In the genomic region with DNA sequence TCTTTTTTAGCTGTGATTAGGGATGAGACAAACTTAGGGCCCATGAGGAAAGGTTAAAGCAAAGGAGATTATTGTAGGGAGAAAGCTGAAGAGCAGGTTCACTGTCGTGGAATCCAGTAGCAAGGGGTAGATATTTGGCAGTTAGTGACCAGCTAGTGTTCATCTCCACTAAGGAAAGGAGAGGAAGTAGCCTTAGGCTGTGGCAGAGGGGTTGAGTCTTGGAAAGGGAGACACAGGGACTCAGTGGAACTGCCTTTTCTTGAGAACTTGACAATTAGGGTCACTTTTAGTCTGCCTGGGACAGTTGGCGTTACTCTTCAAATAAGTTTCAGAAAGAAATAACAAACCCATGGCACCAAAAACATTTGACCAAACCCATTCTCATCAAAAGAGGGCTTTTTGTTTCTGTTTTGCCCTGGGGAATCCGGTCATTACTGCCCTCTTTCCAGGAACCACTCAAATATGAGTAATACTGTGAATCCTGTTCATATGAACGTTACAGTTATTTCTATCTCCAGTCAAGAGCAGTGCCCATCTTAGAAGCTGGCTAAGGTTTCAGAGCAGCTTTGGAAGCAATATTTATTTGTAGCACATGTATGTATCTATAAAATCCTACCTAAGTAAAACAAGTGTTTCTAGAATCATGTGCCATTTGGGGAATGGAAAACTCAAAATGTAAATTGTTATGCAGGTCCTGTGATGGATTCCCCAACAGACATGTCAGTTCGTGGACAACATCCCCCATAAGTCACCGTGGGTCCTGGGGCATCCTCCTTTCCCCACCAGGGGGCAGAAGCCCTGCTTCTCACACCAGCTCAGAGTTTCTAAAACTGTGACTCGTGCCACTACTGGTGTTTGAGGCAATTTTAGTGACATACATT, we compare ENCODE assay signal across 8 cellular contexts.
DNase-seq lines count a peak whose midpoint lies in the region; ATAC-seq and TF ChIP-seq lines count a peak whose summit lies in the region.

No MANE protein-coding gene starts in this region.

- no peak overlapping the region for H3K4me3 ChIP-seq in RWPE2 (ENCODE audit: severe bottlenecking)

- no peaks in the 10 kb centered on the region for H3K9me3 ChIP-seq in RWPE2 (ENCODE audit: severe bottlenecking)

- H3K4me1 ChIP-seq in RWPE2 (ENCODE audit: insufficient read depth, poor library complexity, severe bottlenecking) = peaks cover 16% of the 10 kb centered on the region

- H3K27ac ChIP-seq in RWPE2 (ENCODE audit: poor library complexity, severe bottlenecking) = no peak overlapping the region

- TF ChIP-seq CTCF in RWPE2 (IDR thresholded peaks at IDR 0.05; ENCODE audit: poor library complexity, severe bottlenecking) = peak; percentile 30

- ATAC-seq in HG02981 (IDR thresholded peaks at IDR 0.05; ENCODE audit: unreplicated experiment) = peak; percentile 63
- no peak for ATAC-seq in RWPE2 (ENCODE audit: low read depth)
- no peak for ATAC-seq in GM19397 (IDR thresholded peaks at IDR 0.05; ENCODE audit: unreplicated experiment)

- DNase-seq in NCI-H2081 (lab: John Stamatoyannopoulos, UW) (peak; percentile 11 to 28), NCI-H2081 treated with DMSO at 0.1 percent for 48 hours (lab: John Stamatoyannopoulos, UW) (no peak), RWPE2 (ENCODE audit: low spot score) (no peak), kidney tubule cell (ENCODE audit: low spot score) (peak; percentile 39)
- peak; percentile 17 for DNase-seq in activated T-helper 9 cell treated with anti-CD3 and anti-CD28 coated beads, Interleukin-2, amount 50 U/mL, for 16 hours (ENCODE audit: low read depth)
- peak; percentile 27 for DNase-seq in stimulated activated CD8-positive, alpha-beta memory T cell treated with anti-CD3 and anti-CD28 coated beads, Interleukin-7, amount 100 ng/mL, for 24 hours (ENCODE audit: low read depth)

- no peaks in the 10 kb centered on the region for H3K27me3 ChIP-seq in RWPE2 (ENCODE audit: insufficient read depth, poor library complexity, severe bottlenecking)

- no peaks in the 10 kb centered on the region for H3K36me3 ChIP-seq in RWPE2 (ENCODE audit: low read depth)

Comparison
In these comparisons a context has a peak if more than half of its experiments do, and no peak if none do; other contexts are left out.
1. DNase-seq: peak in NCI-H2081 (2 of 2), activated T-helper 9 cell treated with anti-CD3 and anti-CD28 coated beads, Interleukin-2, amount 50 U/mL, for 16 hours (single experiment), kidney tubule cell (single experiment) and stimulated activated CD8-positive, alpha-beta memory T cell treated with anti-CD3 and anti-CD28 coated beads, Interleukin-7, amount 100 ng/mL, for 24 hours (single experiment); none in NCI-H2081 treated with DMSO at 0.1 percent for 48 hours (single experiment) and RWPE2 (single experiment).